Comparison of ENCODE assay signal across 10 cellular contexts in the genomic region with DNA sequence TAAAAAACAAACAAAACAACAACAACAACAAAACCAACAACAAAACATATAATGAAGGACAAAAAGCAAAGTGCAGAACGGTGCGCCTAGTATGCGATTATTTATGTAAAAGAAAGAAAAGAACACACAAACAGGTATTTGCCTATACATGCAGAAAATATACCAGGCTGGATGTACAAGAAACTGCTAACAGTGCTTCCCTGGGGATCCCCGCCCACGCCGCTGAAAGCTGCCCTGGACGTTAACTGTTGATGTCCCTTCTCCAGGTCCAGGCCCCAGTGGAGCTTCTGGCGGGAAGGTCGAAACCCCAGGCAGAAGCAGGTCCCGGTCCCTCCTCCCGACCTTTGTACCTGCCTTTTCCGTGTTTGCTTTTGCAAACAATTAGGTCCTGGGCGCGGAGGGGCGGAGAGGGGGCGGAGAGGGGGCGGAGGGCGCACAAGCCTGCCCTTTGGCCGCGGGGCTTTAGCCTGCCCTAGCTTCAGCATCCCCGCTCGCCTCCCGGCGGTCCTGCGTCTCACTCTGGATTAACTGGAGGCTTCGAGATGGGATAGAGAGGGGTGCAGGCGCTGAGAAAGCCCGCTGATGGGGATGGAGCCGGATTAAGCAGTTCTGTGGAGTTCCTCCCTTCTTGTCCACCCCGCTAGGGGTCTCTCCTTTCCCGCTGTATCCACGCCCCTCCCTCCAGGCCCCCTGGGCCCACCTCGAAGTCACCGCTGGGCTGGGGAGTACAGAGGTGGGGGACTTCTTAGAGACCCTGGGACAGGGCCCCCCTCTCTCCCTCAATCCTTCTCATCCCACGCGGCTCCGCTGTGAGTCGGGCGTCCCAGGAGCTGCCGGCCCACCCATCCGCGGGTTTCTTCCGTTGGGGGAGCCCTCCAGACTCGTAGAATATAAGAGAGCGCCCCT. TPM values are rescaled to one million over a fixed set of nuclear protein-coding genes. Genes with fewer than 3 reads are reported as not detected.
DNase-seq lines count a peak whose midpoint lies in the region; ATAC-seq and TF ChIP-seq lines count a peak whose summit lies in the region.
"Had no signal": no experiment of that assay in that cellular context is flagged by ENCODE, and none has a peak within 500 bp of the region (broad histone marks: within the 10 kb centered on the region; RNA-seq: fewer than 3 reads in every experiment).

No MANE protein-coding gene starts in this region.

- ATAC-seq in GM21526 (IDR thresholded peaks at IDR 0.05; ENCODE audit: low FRiP score, unreplicated experiment) (no peak), HG03139 (IDR thresholded peaks at IDR 0.05; ENCODE audit: unreplicated experiment) (no peak)

- peak overlapping the region; percentile 22 for H3K4me3 ChIP-seq in NT2/D1 (ENCODE audit: insufficient read length, low read depth)

- H3K4me3 Mint-ChIP-seq in glutamatergic neuron (ENCODE audit: unreplicated experiment) (peak overlapping the region; percentile 61), progenitor cell of endocrine pancreas (ENCODE audit: low read depth) (peak overlapping the region; percentile 56)

- peak overlapping the region; percentile 44 for H3K9ac ChIP-seq in NT2/D1 (ENCODE audit: insufficient read length, low read depth)

- H3K9me3 Mint-ChIP-seq in glutamatergic neuron (ENCODE audit: unreplicated experiment), result peaks cover 2% of the 10 kb centered on the region
- no peaks in the 10 kb centered on the region for H3K9me3 Mint-ChIP-seq in progenitor cell of endocrine pancreas (ENCODE audit: low read depth)

- peaks cover 25% of the 10 kb centered on the region for H3K27me3 ChIP-seq in NT2/D1 (ENCODE audit: insufficient read depth, insufficient read length)
- H3K27me3 ChIP-seq: uterus had no signal

- in situ Hi-C loops in G401 (cut with HindIII; ENCODE audit: low sequenced_read_pairs), result no loop called here

- TF ChIP-seq CTCF in glutamatergic neuron (IDR thresholded peaks at IDR 0.05; ENCODE audit: partially characterized antibody, unreplicated experiment) (no peak), progenitor cell of endocrine pancreas (IDR thresholded peaks at IDR 0.05; ENCODE audit: unreplicated experiment) (peak; percentile 34)

- DNase-seq in G401 (ENCODE audit: low spot score), result peak; percentile 16
- no peak for DNase-seq in NT2/D1 (ENCODE audit: low read depth, low spot score)
- DNase-seq in glutamatergic neuron, result peak; percentile 62
- DNase-seq in progenitor cell of endocrine pancreas (ENCODE audit: low spot score, unreplicated experiment), result peak; percentile 86
- no peak for DNase-seq in ureter (ENCODE audit: low spot score)
- no peak for DNase-seq in SKM-1 treated with dmso at 0.1 percent for 144 hours (lab: John Stamatoyannopoulos, UW; ENCODE audit: unreplicated experiment)
- DNase-seq: NCI-H1694 had no signal

- H3K36me3 Mint-ChIP-seq in glutamatergic neuron (ENCODE audit: unreplicated experiment) (peaks cover 7% of the 10 kb centered on the region), progenitor cell of endocrine pancreas (ENCODE audit: insufficient read depth) (no peaks in the 10 kb centered on the region)

- peaks cover 6% of the 10 kb centered on the region for H3K27me3 Mint-ChIP-seq in glutamatergic neuron (ENCODE audit: unreplicated experiment)
- no peaks in the 10 kb centered on the region for H3K27me3 Mint-ChIP-seq in progenitor cell of endocrine pancreas

- H3K4me1 Mint-ChIP-seq in glutamatergic neuron (ENCODE audit: low read depth, unreplicated experiment), result peaks cover 1% of the 10 kb centered on the region
- H3K4me1 Mint-ChIP-seq in progenitor cell of endocrine pancreas (ENCODE audit: low read depth), result peaks cover 23% of the 10 kb centered on the region

- H3K4me1 ChIP-seq in NT2/D1 (ENCODE audit: insufficient read depth, insufficient read length), result peaks cover 6% of the 10 kb centered on the region

- no peaks in the 10 kb centered on the region for H3K36me3 ChIP-seq in NT2/D1 (ENCODE audit: insufficient read depth, insufficient read length, low read length)
- H3K36me3 ChIP-seq: uterus had no signal

- H3K9me3 ChIP-seq in NT2/D1 (ENCODE audit: insufficient read depth, low read length), result no peaks in the 10 kb centered on the region
- H3K9me3 ChIP-seq: uterus had no signal

- H3K27ac Mint-ChIP-seq in glutamatergic neuron (ENCODE audit: unreplicated experiment) (no peak overlapping the region), progenitor cell of endocrine pancreas (peak overlapping the region; percentile 81)

RNA-seq across cellular contexts. Expression of gene AHCY, which starts 8.2 kb away (rescaled TPM):
- total RNA-seq in G401 (2014; rRNA removed; shearing (Covaris generic)), result 302 and 320 TPM in 2 replicates
- total RNA-seq in glutamatergic neuron (ENCODE audit: unreplicated experiment) (97.9 TPM), progenitor cell of endocrine pancreas (328 and 329 TPM in 2 replicates), ureter (103 TPM)

RNA-seq across cellular contexts. Expression of gene ITCH, which starts 51.7 kb away (rescaled TPM):
- 33.2 and 34.8 TPM in 2 replicates for total RNA-seq in G401 (2014; rRNA removed; shearing (Covaris generic))
- 59.4 TPM for total RNA-seq in glutamatergic neuron (ENCODE audit: unreplicated experiment)
- total RNA-seq in progenitor cell of endocrine pancreas, result 83.9 and 85.5 TPM in 2 replicates
- total RNA-seq in ureter, result 65.0 TPM

Comparison
In these comparisons a context has a peak if more than half of its experiments do, and no peak if none do; other contexts are left out.
1. DNase-seq: peak in G401 (single experiment), glutamatergic neuron (single experiment) and progenitor cell of endocrine pancreas (single experiment); none in NT2/D1 (single experiment), ureter (single experiment) and SKM-1 treated with dmso at 0.1 percent for 144 hours (single experiment).